In the genomic region with DNA sequence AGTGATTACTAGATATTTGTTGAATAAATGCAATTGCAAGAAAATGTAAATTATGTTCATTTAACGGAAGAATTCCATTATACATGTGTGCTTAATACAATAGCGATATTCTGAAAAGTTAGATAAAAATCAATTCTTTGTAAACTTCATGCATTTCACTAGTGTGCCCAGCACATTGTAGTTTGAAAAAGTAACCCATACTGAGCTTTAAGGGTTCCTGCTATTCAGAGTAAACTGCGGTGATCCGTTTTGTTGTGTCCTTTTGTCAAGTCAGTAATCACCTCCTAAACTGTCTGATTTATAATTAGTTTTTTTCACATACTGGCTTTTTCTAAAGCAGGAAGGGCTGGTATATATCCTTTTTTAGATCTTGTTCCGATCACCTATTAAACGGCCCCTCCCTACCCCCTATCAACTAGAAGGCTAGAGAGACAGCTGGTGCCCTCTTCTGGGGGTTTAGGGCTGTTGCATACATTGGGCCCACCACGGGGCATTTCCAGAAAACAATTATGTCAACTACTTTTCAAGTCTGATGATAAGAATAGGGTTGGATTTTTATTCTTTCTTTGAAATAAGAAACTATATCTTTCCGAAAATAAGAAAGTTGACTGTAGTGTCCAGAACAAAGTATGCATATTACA, we compare ENCODE assay signal across 8 cellular contexts. TPM values are rescaled to one million over a fixed set of nuclear protein-coding genes. Genes with fewer than 3 reads are reported as not detected.
DNase-seq lines count a peak whose midpoint lies in the region; ATAC-seq and TF ChIP-seq lines count a peak whose summit lies in the region.

No MANE protein-coding gene starts in this region.

- H3K9me2 ChIP-seq in SU-DHL-6 (replicated peaks; ENCODE audit: insufficient read depth, low read length) = no peaks in the 10 kb centered on the region

- no peak overlapping the region for H3K4me2 ChIP-seq in SU-DHL-6 (ENCODE audit: low read depth, low read length, poor library complexity, severe bottlenecking)

- H3K27me3 ChIP-seq in SU-DHL-6 (ENCODE audit: low read length) = no peaks in the 10 kb centered on the region

- H2AFZ ChIP-seq in SU-DHL-6 (ENCODE audit: low read depth, low read length, severe bottlenecking) = no peak overlapping the region

- no peak overlapping the region for H3K9ac ChIP-seq in SU-DHL-6 (ENCODE audit: low read length)

- intact Hi-C loops in left cardiac atrium (cut with DNase I) = loop anchor here (2.0 to 10.0 kb wide), 3 partner anchors 157 to 209 kb away; no protein-coding TSS in a partner anchor

- ATAC-seq in HG03342 (IDR thresholded peaks at IDR 0.05; ENCODE audit: unreplicated experiment) (peak; percentile 73), left cardiac atrium (peak; percentile 55 to 59), GM21367 (IDR thresholded peaks at IDR 0.05; ENCODE audit: unreplicated experiment) (no peak)
- no peak for ATAC-seq in stimulated activated naive CD8-positive, alpha-beta T cell treated with anti-CD3 and anti-CD28 coated beads, Interleukin-15, Interleukin-2, amounts not matched to agents 100 U/mL and 50 U/mL, for 24 hours

- H4K20me1 ChIP-seq in SU-DHL-6 (ENCODE audit: low read depth, low read length) = no peaks in the 10 kb centered on the region

- peak; percentile 0 for DNase-seq in NCI-H146 (lab: John Stamatoyannopoulos, UW)
- DNase-seq in NCI-H146 treated with DMSO at 0.1 percent for 48 hours (lab: John Stamatoyannopoulos, UW; ENCODE audit: unreplicated experiment) = no peak
- DNase-seq in left cardiac atrium = peak; percentile 28
- peak; percentile 9 for DNase-seq in stimulated activated naive CD8-positive, alpha-beta T cell treated with anti-CD3 and anti-CD28 coated beads, Interleukin-15, Interleukin-2, amounts not matched to agents 100 U/mL and 50 U/mL, for 24 hours
- no peak for DNase-seq in central memory CD4-positive, alpha-beta T cell

- no peak overlapping the region for H3K27ac ChIP-seq in SU-DHL-6 (ENCODE audit: low read depth, low read length)

- H3K4me3 ChIP-seq in SU-DHL-6 (ENCODE audit: insufficient read depth, low read length, poor library complexity, severe bottlenecking) = no peak overlapping the region

- H3K9me3 ChIP-seq in SU-DHL-6 (ENCODE audit: insufficient read depth, low read length) = no peaks in the 10 kb centered on the region

- H3F3A ChIP-seq in SU-DHL-6 (ENCODE audit: insufficient read depth) = no peaks in the 10 kb centered on the region

- peak; percentile 28 for TF ChIP-seq CTCF in SU-DHL-6 (IDR thresholded peaks at IDR 0.05; ENCODE audit: insufficient read depth, low read length, poor library complexity, severe bottlenecking)

- no peaks in the 10 kb centered on the region for H3K79me2 ChIP-seq in SU-DHL-6 (ENCODE audit: insufficient read depth, low read length)

- no peaks in the 10 kb centered on the region for H3K36me3 ChIP-seq in SU-DHL-6 (ENCODE audit: low read length)

RNA-seq across cellular contexts. Expression of gene BMP15, which starts 7.0 kb away (rescaled TPM):
- total RNA-seq in left cardiac atrium = not detected

Comparison
In these comparisons a context has a peak if more than half of its experiments do, and no peak if none do; other contexts are left out.
1. DNase-seq: peak in NCI-H146 (single experiment), left cardiac atrium (single experiment) and stimulated activated naive CD8-positive, alpha-beta T cell treated with anti-CD3 and anti-CD28 coated beads, Interleukin-15, Interleukin-2, amounts not matched to agents 100 U/mL and 50 U/mL, for 24 hours (single experiment); none in NCI-H146 treated with DMSO at 0.1 percent for 48 hours (single experiment) and central memory CD4-positive, alpha-beta T cell (single experiment).
2. ATAC-seq: peak in HG03342 (single experiment) and left cardiac atrium (2 of 2); none in stimulated activated naive CD8-positive, alpha-beta T cell treated with anti-CD3 and anti-CD28 coated beads, Interleukin-15, Interleukin-2, amounts not matched to agents 100 U/mL and 50 U/mL, for 24 hours (single experiment) and GM21367 (single experiment).